ENCODE assay signal across 14 cellular contexts in the genomic region with DNA sequence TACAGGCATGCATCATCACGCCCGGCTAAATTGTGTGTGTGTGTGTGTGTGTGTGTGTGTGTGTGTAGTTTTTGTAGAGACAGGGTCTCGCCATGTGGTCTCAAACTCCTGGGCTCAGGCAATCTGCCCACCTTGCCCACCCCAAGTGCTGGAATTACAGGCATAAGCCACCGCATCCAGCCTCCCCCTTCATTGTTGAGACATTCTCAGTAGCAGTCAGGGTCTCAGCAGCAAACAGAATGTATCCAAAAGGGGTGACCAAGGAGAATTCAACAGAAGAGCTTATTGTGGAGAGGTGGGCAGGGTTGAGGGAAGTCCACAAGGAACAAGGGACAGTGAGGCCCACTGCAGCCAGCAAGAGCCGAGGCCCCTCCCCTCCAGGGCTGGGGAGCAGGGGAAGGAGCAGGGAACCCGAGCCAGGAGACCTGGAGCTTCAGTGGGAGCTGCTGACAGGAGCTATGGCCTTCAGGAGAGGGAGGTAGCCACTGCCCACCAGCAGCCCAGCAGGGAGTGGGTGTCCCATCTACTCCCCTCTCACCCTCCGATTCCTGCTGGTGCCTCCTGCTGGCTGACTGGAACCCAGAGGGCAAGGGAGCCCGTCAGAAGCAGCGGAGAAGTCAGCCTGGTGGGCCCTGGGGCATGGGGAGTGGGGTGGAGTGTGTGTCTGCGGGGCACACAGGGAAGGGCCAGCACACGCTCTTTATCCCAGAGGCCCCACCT. TPM values are rescaled to one million over a fixed set of nuclear protein-coding genes. Genes with fewer than 3 reads are reported as not detected.
A peak's percentile ranks its signal among the peaks of the same experiment; 100 is the strongest.
DNase-seq lines count a peak whose midpoint lies in the region; ATAC-seq, FAIRE-seq and TF ChIP-seq lines count a peak whose summit lies in the region.
"Had no signal": no experiment of that assay in that cellular context is flagged by ENCODE, and none has a peak within 500 bp of the region (broad histone marks: within the 10 kb centered on the region; RNA-seq: fewer than 3 reads in every experiment).

No MANE protein-coding gene starts in this region.

- H3K4me3 Mint-ChIP-seq in HFFc6 (no peak overlapping the region), astrocyte (ENCODE audit: unreplicated experiment) (no peak overlapping the region)
- H3K4me3 Mint-ChIP-seq in stimulated activated effector memory CD8-positive, alpha-beta T cell treated with anti-CD3 and anti-CD28 coated beads, Interleukin-12 subunit alpha, Interleukin-12 subunit beta, amount 100 ng/mL, for 72 hours: no peak overlapping the region

- intact Hi-C loops in head of caudate nucleus (cut with DNase I): no loop called here

- no peaks in the 10 kb centered on the region for H3K27me3 ChIP-seq in astrocyte (ENCODE audit: insufficient read depth, low read length)

- H3K27ac ChIP-seq in astrocyte (ENCODE audit: low read depth, low read length): no peak overlapping the region
- H3K27ac ChIP-seq: HL-60 had no signal

- H3K36me3 ChIP-seq in astrocyte (ENCODE audit: insufficient read depth, low read length): no peaks in the 10 kb centered on the region

- no peaks in the 10 kb centered on the region for H3K79me2 ChIP-seq in astrocyte (ENCODE audit: insufficient read depth, low read length)

- ATAC-seq in stimulated activated effector memory CD8-positive, alpha-beta T cell treated with anti-CD3 and anti-CD28 coated beads, Interleukin-12 subunit alpha, Interleukin-12 subunit beta, amount 100 ng/mL, for 72 hours: no peak
- no peak for ATAC-seq in GM21619 (IDR thresholded peaks at IDR 0.05; ENCODE audit: unreplicated experiment)

- peaks cover 8% of the 10 kb centered on the region for H3K27me3 Mint-ChIP-seq in HFFc6 (ENCODE audit: insufficient read depth)
- H3K27me3 Mint-ChIP-seq in astrocyte (ENCODE audit: low read depth, unreplicated experiment): peaks cover 11% of the 10 kb centered on the region

- H3K9ac ChIP-seq in astrocyte (ENCODE audit: low read length): no peak overlapping the region

- FAIRE-seq in astrocyte (lab: Jason Lieb, UNC): no peak

- DNase-seq in HFFc6 (no peak), astrocyte (ENCODE audit: low read depth) (no peak), islet precursor cell (peak; percentile 82), head of caudate nucleus (no peak), NCI-H2227 treated with DMSO at 0.1 percent for 48 hours (lab: John Stamatoyannopoulos, UW) (no peak)
- DNase-seq in stimulated activated effector memory CD8-positive, alpha-beta T cell treated with anti-CD3 and anti-CD28 coated beads, Interleukin-12 subunit alpha, Interleukin-12 subunit beta, amount 100 ng/mL, for 72 hours (ENCODE audit: low spot score in 2 of 2): peak in 1 of 2 donors; percentile 52
- no peak for DNase-seq in activated CD4-positive, alpha-beta T cell treated with anti-CD3 and anti-CD28 coated beads, Interleukin-2, amount 50 U/mL, for 48 hours
- DNase-seq: erythroblast, NCI-H1092, NCI-H774, psoas muscle, T-helper 1 cell had no signal

- H3K36me3 Mint-ChIP-seq in HFFc6 (ENCODE audit: low read depth) (no peaks in the 10 kb centered on the region), astrocyte (ENCODE audit: low read depth, unreplicated experiment) (no peaks in the 10 kb centered on the region)
- H3K36me3 Mint-ChIP-seq in stimulated activated effector memory CD8-positive, alpha-beta T cell treated with anti-CD3 and anti-CD28 coated beads, Interleukin-12 subunit alpha, Interleukin-12 subunit beta, amount 100 ng/mL, for 72 hours: no peaks in the 10 kb centered on the region

- no peak overlapping the region for H3K4me2 ChIP-seq in astrocyte (ENCODE audit: low read length)

- H2AFZ ChIP-seq in astrocyte (ENCODE audit: low read depth, low read length): no peak overlapping the region

- H3K9me3 ChIP-seq in astrocyte (ENCODE audit: insufficient read depth, low read depth, low read length): no peaks in the 10 kb centered on the region
- H3K9me3 ChIP-seq: psoas muscle had no signal

- H4K20me1 ChIP-seq in astrocyte (ENCODE audit: insufficient read depth, low read length): no peaks in the 10 kb centered on the region

- no peak overlapping the region for H3K4me3 ChIP-seq in astrocyte (ENCODE audit: insufficient read depth, low read depth, low read length)
- H3K4me3 ChIP-seq: psoas muscle had no signal

- peaks cover 6% of the 10 kb centered on the region for H3K4me1 Mint-ChIP-seq in HFFc6 (ENCODE audit: low read depth)
- peaks cover 12% of the 10 kb centered on the region for H3K4me1 Mint-ChIP-seq in astrocyte (ENCODE audit: low read depth, unreplicated experiment)
- peaks cover 28% of the 10 kb centered on the region for H3K4me1 Mint-ChIP-seq in stimulated activated effector memory CD8-positive, alpha-beta T cell treated with anti-CD3 and anti-CD28 coated beads, Interleukin-12 subunit alpha, Interleukin-12 subunit beta, amount 100 ng/mL, for 72 hours

- TF ChIP-seq CTCF in HFFc6 (IDR thresholded peaks at IDR 0.05) (peak; percentile 30; the same call in 1 of the 2 replicates), astrocyte (IDR thresholded peaks at IDR 0.05; ENCODE audit: insufficient read depth, low read depth, low read length) (no peak)

- H3K4me1 ChIP-seq in astrocyte (ENCODE audit: insufficient read depth, low read length): peaks cover 13% of the 10 kb centered on the region

- no peak overlapping the region for H3K27ac Mint-ChIP-seq in HFFc6
- H3K27ac Mint-ChIP-seq in astrocyte (ENCODE audit: unreplicated experiment): peak overlapping the region; percentile 47
- peak overlapping the region; percentile 48 for H3K27ac Mint-ChIP-seq in stimulated activated effector memory CD8-positive, alpha-beta T cell treated with anti-CD3 and anti-CD28 coated beads, Interleukin-12 subunit alpha, Interleukin-12 subunit beta, amount 100 ng/mL, for 72 hours

- H3K9me3 Mint-ChIP-seq in HFFc6 (no peaks in the 10 kb centered on the region), astrocyte (ENCODE audit: unreplicated experiment) (no peaks in the 10 kb centered on the region)
- no peaks in the 10 kb centered on the region for H3K9me3 Mint-ChIP-seq in stimulated activated effector memory CD8-positive, alpha-beta T cell treated with anti-CD3 and anti-CD28 coated beads, Interleukin-12 subunit alpha, Interleukin-12 subunit beta, amount 100 ng/mL, for 72 hours

RNA-seq across cellular contexts. Expression of gene PLEKHG6, which starts 37.1 kb away (rescaled TPM):
- not detected for total RNA-seq in HFFc6 (2021; fragmentation: NEBNext Ultra II Directional; extraction: Animal tissue kit (Norgen Biotek cat#: 25700))
- total RNA-seq in astrocyte: 0.72 and 2.5 TPM in 2 replicates
- total RNA-seq: psoas muscle had no signal
